In the genomic region with DNA sequence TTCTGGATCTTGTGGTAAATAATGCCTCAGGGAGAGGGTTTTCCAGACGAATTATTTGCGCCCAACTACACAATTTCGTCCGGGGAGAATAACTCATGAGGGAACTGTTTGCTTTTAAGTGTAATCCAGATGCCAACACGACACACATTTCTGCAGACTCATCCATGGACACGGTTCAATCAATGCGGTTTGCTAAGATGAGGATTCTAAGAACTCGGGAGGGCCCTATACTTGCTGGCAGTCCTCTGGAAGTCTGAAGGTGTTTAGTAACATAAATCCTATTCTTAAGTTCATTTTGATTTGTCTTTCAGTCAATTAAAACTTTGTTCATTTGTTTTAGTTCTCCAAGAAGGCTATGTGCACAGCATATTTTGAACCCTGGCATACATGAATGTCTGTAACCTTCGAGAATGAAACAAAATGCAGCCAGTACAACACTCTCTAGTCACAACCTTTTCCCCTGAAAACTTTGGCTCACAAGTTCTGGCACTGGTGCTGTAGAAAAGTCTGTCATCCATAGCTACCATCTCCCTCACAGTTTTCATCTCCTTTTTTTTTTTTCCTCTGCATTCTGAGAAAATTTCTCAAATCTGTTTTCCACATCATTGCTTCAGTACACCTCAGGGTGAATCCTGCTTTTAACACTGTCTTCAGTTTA, we compare ENCODE assay signal across 16 cellular contexts. TPM values are rescaled to one million over a fixed set of nuclear protein-coding genes. Genes with fewer than 3 reads are reported as not detected.
DNase-seq lines count a peak whose midpoint lies in the region; ATAC-seq, FAIRE-seq and TF ChIP-seq lines count a peak whose summit lies in the region.
"Had no signal": no experiment of that assay in that cellular context is flagged by ENCODE, and none has a peak within 500 bp of the region (broad histone marks: within the 10 kb centered on the region; RNA-seq: fewer than 3 reads in every experiment).

No MANE protein-coding gene starts in this region.

- FAIRE-seq in endothelial cell of umbilical vein (lab: Jason Lieb, UNC) = peak; percentile 40
- FAIRE-seq: GM18507 had no signal

- H3K4me1 Mint-ChIP-seq in Calu3 (ENCODE audit: low read depth, unreplicated experiment) = no peaks in the 10 kb centered on the region

- no peak overlapping the region for H3K4me2 ChIP-seq in endothelial cell of umbilical vein (ENCODE audit: insufficient read depth, low read length)

- dilution Hi-C loops in endothelial cell of umbilical vein (cut with MboI; ENCODE audit: extremely low pct_ligation_motif_present, low sequenced_read_pairs) = no loop called here

- no peak overlapping the region for H2AFZ ChIP-seq in endothelial cell of umbilical vein (ENCODE audit: low read depth, low read length)

- H3K9ac ChIP-seq in endothelial cell of umbilical vein (replicated peaks; ENCODE audit: extremely low read depth, insufficient read depth, low read length) = no peak overlapping the region

- CTCF ChIA-PET in endothelial cell of umbilical vein (lab: Charles Lee) = interaction anchor here (0.7 kb wide), 2 partner anchors 19 to 38 kb away, joined by 3 to 4 read pairs; no protein-coding TSS in a partner anchor
- CTCF ChIA-PET in Calu3 (lab: Charles Lee) = no interaction called here

- DNase-seq in Daoy (ENCODE audit: low read depth) (peak; percentile 81), NCI-H2171 treated with DMSO at 0.1 percent for 48 hours (lab: John Stamatoyannopoulos, UW) (peak; percentile 63), endothelial cell of umbilical vein (ENCODE audit: low read depth, low spot score) (no peak), renal cortical epithelial cell (ENCODE audit: low read depth) (peak; percentile 80), cortex of kidney (lab: John Stamatoyannopoulos, UW) (no peak), superior temporal gyrus (ENCODE audit: extremely low spot score) (no peak), Calu3 (no peak)
- DNase-seq: activated gamma-delta T cell; CD8-positive, alpha-beta T cell; effector CD8-positive, alpha-beta T cell; KG1; NCI-H1694; SIG-M5 had no signal

- no peak overlapping the region for H3K4me3 ChIP-seq in endothelial cell of umbilical vein (replicated peaks in 1 of 3; ENCODE audit: insufficient read depth in 1 of 3, low read depth in 1 of 3, low read length in 3 of 3)
- H3K4me3 ChIP-seq: gastroesophageal sphincter had no signal

- no peak for TF ChIP-seq CTCF in endothelial cell of umbilical vein (IDR thresholded peaks at IDR 0.05; ENCODE audit: extremely low read depth in 1 of 2, insufficient read depth in 1 of 2, low read depth in 1 of 2, low read length in 2 of 2)
- no peak for TF ChIP-seq CTCF in Calu3 (IDR thresholded peaks at IDR 0.05; ENCODE audit: unreplicated experiment)

- H3K9me3 Mint-ChIP-seq in Calu3 (ENCODE audit: low read depth, unreplicated experiment) = no peaks in the 10 kb centered on the region

- H3K36me3 ChIP-seq in endothelial cell of umbilical vein (ENCODE audit: control insufficient read depth in 2 of 2, extremely low read depth in 1 of 2, insufficient read depth in 2 of 2, low read length in 2 of 2) = no peaks in the 10 kb centered on the region
- H3K36me3 ChIP-seq: gastroesophageal sphincter had no signal

- H3K9me3 ChIP-seq in endothelial cell of umbilical vein (replicated peaks; ENCODE audit: control insufficient read depth, insufficient read depth, low read length) = no peaks in the 10 kb centered on the region
- H3K9me3 ChIP-seq: gastroesophageal sphincter had no signal

- no peak overlapping the region for H3K27ac ChIP-seq in endothelial cell of umbilical vein (ENCODE audit: insufficient read depth, low read depth, low read length)
- H3K27ac ChIP-seq: gastroesophageal sphincter had no signal

- H3K4me1 ChIP-seq in endothelial cell of umbilical vein (ENCODE audit: control insufficient read depth, extremely low read depth, insufficient read depth, low read length) = no peaks in the 10 kb centered on the region

- H3K79me2 ChIP-seq in endothelial cell of umbilical vein (ENCODE audit: control insufficient read depth, insufficient read depth, low read length) = no peaks in the 10 kb centered on the region

- POLR2A ChIA-PET in endothelial cell of umbilical vein (lab: Charles Lee) = no interaction called here

- H3K9me1 ChIP-seq in endothelial cell of umbilical vein (replicated peaks; ENCODE audit: control insufficient read depth, extremely low read depth, insufficient read depth, low read length) = no peaks in the 10 kb centered on the region

- peaks cover 11 to 12% of the 10 kb centered on the region in 2 experiments for H3K27me3 ChIP-seq in endothelial cell of umbilical vein (ENCODE audit: control insufficient read depth in 2 of 2, insufficient read depth in 2 of 2, low read length in 2 of 2)
- H3K27me3 ChIP-seq: gastroesophageal sphincter had no signal

- no peak overlapping the region for H3K27ac Mint-ChIP-seq in Calu3 (ENCODE audit: unreplicated experiment)
- H3K27ac Mint-ChIP-seq: CD8-positive, alpha-beta T cell had no signal

- ATAC-seq in HG03025 (IDR thresholded peaks at IDR 0.05; ENCODE audit: low FRiP score, unreplicated experiment) = no peak
- ATAC-seq: CD8-positive, alpha-beta T cell; gastroesophageal sphincter had no signal

- H4K20me1 ChIP-seq in endothelial cell of umbilical vein (replicated peaks; ENCODE audit: control insufficient read depth, extremely low read depth, insufficient read depth, low read length) = no peaks in the 10 kb centered on the region

- no peaks in the 10 kb centered on the region for H3K27me3 Mint-ChIP-seq in Calu3 (ENCODE audit: unreplicated experiment)

- no TSS peak for BruUV-seq in endothelial cell of umbilical vein (replicated peaks; lab: Mats Ljungman, UMichigan)
- no TSS peak for BruUV-seq in Calu3 (replicated peaks; lab: Mats Ljungman, UMichigan)

- intact Hi-C loops in endothelial cell of umbilical vein (cut with micrococcal nuclease) = no loop called here
- intact Hi-C loops in Calu3 (cut with micrococcal nuclease; ENCODE audit: unreplicated experiment) = no loop called here

- no peaks in the 10 kb centered on the region for H3K36me3 Mint-ChIP-seq in Calu3 (ENCODE audit: insufficient read depth, unreplicated experiment)

- no peak overlapping the region for H3K4me3 Mint-ChIP-seq in Calu3 (ENCODE audit: low read depth, unreplicated experiment)
- H3K4me3 Mint-ChIP-seq: CD8-positive, alpha-beta T cell had no signal

- TF ChIP-seq POLR2A in endothelial cell of umbilical vein (IDR thresholded peaks at IDR 0.05; ENCODE audit: low read depth, low read length) = no peak

TF ChIP-seq in endothelial cell of umbilical vein, 7 proteins besides CTCF, POLR2A, EP300 and RAD21:
- TF ChIP-seq MYC (IDR thresholded peaks at IDR 0.05; ENCODE audit: low read depth, low read length) (no peak), POLR2AphosphoS5 (IDR thresholded peaks at IDR 0.05; ENCODE audit: insufficient read depth, low read depth, low read length) (no peak), GATA2 (IDR thresholded peaks at IDR 0.05; ENCODE audit: insufficient read depth, insufficient read length, low read depth, low read length) (no peak), EZH2 (IDR thresholded peaks at IDR 0.05; ENCODE audit: borderline replicate concordance, low read depth, low read length, severe bottlenecking) (no peak), FOS (IDR thresholded peaks at IDR 0.05; ENCODE audit: borderline replicate concordance, insufficient read depth, low read length) (no peak), JUN (IDR thresholded peaks at IDR 0.05; ENCODE audit: borderline replicate concordance, insufficient read depth, insufficient read length, low read depth) (no peak)
- TF ChIP-seq, protein P1, sequence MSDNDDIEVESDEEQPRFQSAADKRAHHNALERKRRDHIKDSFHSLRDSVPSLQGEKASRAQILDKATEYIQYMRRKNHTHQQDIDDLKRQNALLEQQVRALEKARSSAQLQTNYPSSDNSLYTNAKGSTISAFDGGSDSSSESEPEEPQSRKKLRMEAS (IDR thresholded peaks at IDR 0.05; ENCODE audit: insufficient read depth, insufficient read length) = no peak

RNA-seq across cellular contexts. Expression of gene DIPK1A, which starts 38.8 kb away (rescaled TPM):
- 12.5 and 13.2 TPM in 2 replicates for total RNA-seq in Daoy (2014; rRNA removed; shearing (Covaris generic))
- total RNA-seq in endothelial cell of umbilical vein (0.62 and 0.93 TPM in 2 replicates), renal cortical epithelial cell (5.7 and 7.1 TPM in 2 replicates), Calu3 (2022) (4.2 and 4.9 TPM in 2 replicates)
- 0.22 and 0.25 TPM in 2 replicates for polyA plus RNA-seq in endothelial cell of umbilical vein
- polyA plus RNA-seq in endothelial cell of umbilical vein (2011; cell fraction: cytosol; rRNA removed) = 0.44 and 0.45 TPM in 2 replicates
- polyA plus RNA-seq in endothelial cell of umbilical vein (2011; cell fraction: nucleus; rRNA removed) = 0.21 and 0.28 TPM in 2 replicates
- polyA plus RNA-seq in endothelial cell of umbilical vein (2012) = 0.80 and 1.2 TPM in 2 replicates
- polyA minus RNA-seq in endothelial cell of umbilical vein = 0.24 and 0.30 TPM in 2 replicates
- 0.41 TPM for polyA minus RNA-seq in endothelial cell of umbilical vein (2011; cell fraction: cytosol; rRNA and poly(A)+ RNA removed)
- 0.29 and 0.43 TPM in 2 replicates for polyA minus RNA-seq in endothelial cell of umbilical vein (2011; cell fraction: nucleus; rRNA and poly(A)+ RNA removed)

Comparison
In these comparisons a context has a peak if more than half of its experiments do, and no peak if none do; other contexts are left out.
1. DNase-seq: peak in Daoy (single experiment), NCI-H2171 treated with DMSO at 0.1 percent for 48 hours (single experiment) and renal cortical epithelial cell (single experiment); none in endothelial cell of umbilical vein (single experiment), cortex of kidney (single experiment), superior temporal gyrus (single experiment) and Calu3 (single experiment).